ENCODE assay signal across 23 cellular contexts in genomic region chr22:37351268-37351667, GRCh38.
DNase-seq lines count a peak whose midpoint lies in the region; ATAC-seq and TF ChIP-seq lines count a peak whose summit lies in the region.
"Had no signal": no experiment of that assay in that cellular context is flagged by ENCODE, and none has a peak within 500 bp of the region (broad histone marks: within the 10 kb centered on the region; RNA-seq: fewer than 3 reads in every experiment).

No MANE protein-coding gene starts in this region.

- intact Hi-C loops in HCT116 (cut with micrococcal nuclease) = no loop called here

- peak; percentile 73 for ATAC-seq in HCT116
- ATAC-seq in stimulated activated naive CD8-positive, alpha-beta T cell treated with anti-CD3 and anti-CD28 coated beads, Interleukin-15, amount 100 ng/mL, for 72 hours = no peak
- ATAC-seq: CD8-positive, alpha-beta T cell; K562 had no signal

- H3K4me2 ChIP-seq in HCT116 (ENCODE audit: low read length) = no peak overlapping the region

- no peak for TF ChIP-seq EP300 in suprapubic skin (IDR thresholded peaks at IDR 0.05)

- no peaks in the 10 kb centered on the region for H3K36me3 Mint-ChIP-seq in brain
- H3K36me3 Mint-ChIP-seq: CD8-positive, alpha-beta T cell had no signal

- H3K4me3 ChIP-seq in HCT116 (replicated peaks in 1 of 2; ENCODE audit: low read depth in 1 of 2, low read length in 2 of 2) (no peak overlapping the region), suprapubic skin (no peak overlapping the region)
- H3K4me3 ChIP-seq: K562, MG63 had no signal

- TF ChIP-seq POLR2A in HCT116 (IDR thresholded peaks at IDR 0.05; ENCODE audit: borderline replicate concordance, extremely low read depth, insufficient read depth, insufficient read length) (no peak), suprapubic skin (IDR thresholded peaks at IDR 0.05) (no peak)

- H3K36me3 ChIP-seq in HCT116 (ENCODE audit: control insufficient read depth in 1 of 2, insufficient read depth in 2 of 2, low read length in 2 of 2) = no peaks in the 10 kb centered on the region
- no peaks in the 10 kb centered on the region for H3K36me3 ChIP-seq in suprapubic skin
- H3K36me3 ChIP-seq: MG63 had no signal

- TF ChIP-seq RAD21 in HCT116 (IDR thresholded peaks at IDR 0.05; ENCODE audit: low read depth) = no peak

- no TSS peak for BruUV-seq in HCT116 (replicated peaks; lab: Mats Ljungman, UMichigan)

- peaks cover 36% of the 10 kb centered on the region for H3K4me1 Mint-ChIP-seq in brain
- H3K4me1 Mint-ChIP-seq in stimulated activated naive CD8-positive, alpha-beta T cell treated with anti-CD3 and anti-CD28 coated beads, Interleukin-15, amount 100 ng/mL, for 72 hours = no peaks in the 10 kb centered on the region

- H2AFZ ChIP-seq in HCT116 (ENCODE audit: low read depth, low read length, poor library complexity, severe bottlenecking) = no peak overlapping the region

- no peak overlapping the region for H3K9ac ChIP-seq in HCT116 (ENCODE audit: low read length)

- H4K20me1 ChIP-seq in HCT116 (ENCODE audit: insufficient read depth) = no peaks in the 10 kb centered on the region

- H3K27ac ChIP-seq in HCT116 (ENCODE audit: low read depth, low read length) = no peak overlapping the region
- H3K27ac ChIP-seq in suprapubic skin = no peak overlapping the region

- H3K4me3 Mint-ChIP-seq in brain = peak overlapping the region in 1 of 5 experiments; percentile 22
- H3K4me3 Mint-ChIP-seq in stimulated activated naive CD8-positive, alpha-beta T cell treated with anti-CD3 and anti-CD28 coated beads, Interleukin-15, amount 100 ng/mL, for 72 hours = no peak overlapping the region
- H3K4me3 Mint-ChIP-seq: CD8-positive, alpha-beta T cell; HFFc6 had no signal

- CTCF ChIA-PET in HCT116 (lab: Charles Lee) = interaction anchor here (0.6 kb wide), 1 partner anchor 73 kb away, joined by 3 read pairs; no protein-coding TSS in a partner anchor

- peak; percentile 26 for DNase-seq in DMS79 (lab: John Stamatoyannopoulos, UW)
- no peak for DNase-seq in HCT116 (ENCODE audit: low read depth, low spot score)
- no peak for DNase-seq in suprapubic skin (ENCODE audit: low spot score in 2 of 2)
- no peak for DNase-seq in stimulated activated naive CD8-positive, alpha-beta T cell treated with anti-CD3 and anti-CD28 coated beads, Interleukin-15, amount 100 ng/mL, for 72 hours
- no peak for DNase-seq in NCI-H345 (lab: John Stamatoyannopoulos, UW)
- no peak for DNase-seq in stimulated activated CD4-positive, alpha-beta T cell treated with anti-CD3 and anti-CD28 coated beads, Interleukin-12 subunit alpha, Interleukin-12 subunit beta, amount 100 ng/mL, for 4 hours
- DNase-seq: C1 segment of cervical spinal cord; Calu3; CD8-positive, alpha-beta T cell; DMS153; EL; GF-D8; HFFc6; MG63; NCI-H1417 treated with DMSO at 0.1 percent for 48 hours; NCI-H187; NCI-H2227 treated with DMSO at 0.1 percent for 48 hours; NCI-H510A treated with DMSO at 0.1 percent for 48 hours; NCI-H774; OCI-M1; Right ventricle myocardium superior had no signal

- H3K9me2 ChIP-seq in HCT116 (ENCODE audit: insufficient read depth) = no peaks in the 10 kb centered on the region

- peaks cover 8% of the 10 kb centered on the region for H3K27me3 Mint-ChIP-seq in brain
- no peaks in the 10 kb centered on the region for H3K27me3 Mint-ChIP-seq in stimulated activated naive CD8-positive, alpha-beta T cell treated with anti-CD3 and anti-CD28 coated beads, Interleukin-15, amount 100 ng/mL, for 72 hours

- TF ChIP-seq CTCF in HCT116 (IDR thresholded peaks at IDR 0.05 in 2 of 3, conservative IDR thresholded peaks at IDR 0.05 in 1 of 3; ENCODE audit: borderline replicate concordance in 1 of 3, insufficient read depth in 1 of 3, low read depth in 2 of 3, low read length in 2 of 3) = 0 out of 6 replicates have a peak, but pooled peaks of 1 of the 3 experiments have one; percentile 8
- no peak for TF ChIP-seq CTCF in brain (conservative IDR thresholded peaks at IDR 0.05)
- TF ChIP-seq CTCF in suprapubic skin (IDR thresholded peaks at IDR 0.05) = no peak

- H3K79me2 ChIP-seq in HCT116 (ENCODE audit: insufficient read depth, low read length) = no peaks in the 10 kb centered on the region

- WGBS in suprapubic skin = 65% methylated on average over 5 of the region's 5 CpGs

- RAD21 ChIA-PET in HCT116 (lab: Charles Lee; ENCODE audit: low non-redundant PET in 1 of 2, low total read pairs in 2 of 2, uncharacterized antibody in 2 of 2, unreplicated experiment in 2 of 2) = no interaction called here

- H3K27ac Mint-ChIP-seq in brain = peak overlapping the region in 3 of 5 experiments; percentile 78 to 79 (median 79)
- H3K27ac Mint-ChIP-seq in stimulated activated naive CD8-positive, alpha-beta T cell treated with anti-CD3 and anti-CD28 coated beads, Interleukin-15, amount 100 ng/mL, for 72 hours = no peak overlapping the region
- H3K27ac Mint-ChIP-seq: CD8-positive, alpha-beta T cell; HFFc6 had no signal

- POLR2A ChIA-PET in HCT116 (lab: Charles Lee) = no interaction called here

- H3K9me3 Mint-ChIP-seq in brain = no peaks in the 10 kb centered on the region
- no peaks in the 10 kb centered on the region for H3K9me3 Mint-ChIP-seq in stimulated activated naive CD8-positive, alpha-beta T cell treated with anti-CD3 and anti-CD28 coated beads, Interleukin-15, amount 100 ng/mL, for 72 hours
- H3K9me3 Mint-ChIP-seq: CD8-positive, alpha-beta T cell; HFFc6 had no signal

- H3K9me3 ChIP-seq in HCT116 (ENCODE audit: control insufficient read depth in 1 of 2, insufficient read depth in 1 of 2, low read depth in 1 of 2, low read length in 2 of 2) = no peaks in the 10 kb centered on the region
- no peaks in the 10 kb centered on the region for H3K9me3 ChIP-seq in suprapubic skin
- H3K9me3 ChIP-seq: MG63 had no signal

- H3K27me3 ChIP-seq in HCT116 (ENCODE audit: insufficient read depth, low read length) = no peaks in the 10 kb centered on the region
- peaks cover 39% of the 10 kb centered on the region for H3K27me3 ChIP-seq in suprapubic skin
- H3K27me3 ChIP-seq: MG63 had no signal

- H3K4me1 ChIP-seq in HCT116 (ENCODE audit: control insufficient read depth in 1 of 2, insufficient read depth in 2 of 2, low read length in 2 of 2) = peaks cover 14 to 22% of the 10 kb centered on the region in 2 experiments; a peak in 3 of 4 replicates
- H3K4me1 ChIP-seq in suprapubic skin = no peaks in the 10 kb centered on the region

TF ChIP-seq in HCT116, 20 proteins besides CTCF, POLR2A, EP300 and RAD21:
- no peak for TF ChIP-seq ATF3 (IDR thresholded peaks at IDR 0.05)
- TF ChIP-seq CBX3 (IDR thresholded peaks at IDR 0.05; ENCODE audit: low read depth) = no peak
- TF ChIP-seq CEBPB (IDR thresholded peaks at IDR 0.05; ENCODE audit: low read depth) = no peak
- no peak for TF ChIP-seq ELF1 (IDR thresholded peaks at IDR 0.05; ENCODE audit: borderline replicate concordance, low read depth)
- TF ChIP-seq EZH2phosphoT487 (IDR thresholded peaks at IDR 0.05; ENCODE audit: borderline replicate concordance) = no peak
- TF ChIP-seq TCF7L2 (IDR thresholded peaks at IDR 0.05; ENCODE audit: borderline replicate concordance, extremely low read depth, insufficient read depth, insufficient read length) = no peak
- no peak for TF ChIP-seq ZFX (IDR thresholded peaks at IDR 0.05)
- no peak for TF ChIP-seq SRF (IDR thresholded peaks at IDR 0.05; ENCODE audit: low read depth)
- no peak for TF ChIP-seq SP1 (IDR thresholded peaks at IDR 0.05; ENCODE audit: low read depth)
- TF ChIP-seq FOSL1 (IDR thresholded peaks at IDR 0.05; ENCODE audit: low read depth) = no peak
- TF ChIP-seq YY1 (IDR thresholded peaks at IDR 0.05; ENCODE audit: extremely low read depth, insufficient replicate concordance, low read depth, low read length) = no peak
- no peak for TF ChIP-seq MAX (IDR thresholded peaks at IDR 0.05)

Comparison
In these comparisons a context has a peak if more than half of its experiments do, and no peak if none do; other contexts are left out.
1. H3K27ac Mint-ChIP-seq: peak in brain (3 of 5); none in stimulated activated naive CD8-positive, alpha-beta T cell treated with anti-CD3 and anti-CD28 coated beads, Interleukin-15, amount 100 ng/mL, for 72 hours (0 of 2).